Comparison of ENCODE assay signal across 18 cellular contexts in the genomic region with DNA sequence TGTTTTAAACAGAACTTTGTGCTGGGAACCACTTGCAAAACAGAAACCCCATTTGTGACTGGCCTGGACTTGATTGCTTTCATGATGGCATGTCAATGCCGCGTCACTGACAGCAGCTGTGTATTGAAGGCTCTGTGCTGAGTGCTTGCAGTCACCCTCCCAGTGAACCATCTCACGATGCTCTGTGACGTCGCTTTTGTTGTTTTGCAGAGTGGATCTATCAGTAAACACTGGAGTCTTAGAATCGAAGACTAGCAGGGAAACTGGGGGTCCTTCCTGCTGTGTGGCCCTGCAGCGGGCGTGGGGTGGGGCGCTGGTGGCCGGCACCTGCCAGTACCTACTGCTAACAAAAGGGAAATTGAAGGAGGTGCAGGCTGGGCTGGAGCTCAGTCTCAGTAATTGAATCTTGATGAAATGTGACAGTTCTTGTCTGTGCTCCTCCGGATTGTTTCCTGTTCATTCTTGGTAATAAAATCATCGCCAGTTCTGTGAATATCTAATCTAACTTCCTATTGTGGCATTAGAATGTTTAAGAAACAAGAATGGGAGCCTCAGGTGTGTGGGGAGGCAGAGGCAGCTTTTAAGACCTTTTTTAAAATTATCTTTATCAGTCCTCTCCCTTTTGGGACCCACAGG. TPM values are rescaled to one million over a fixed set of nuclear protein-coding genes. Genes with fewer than 3 reads are reported as not detected.
DNase-seq lines count a peak whose midpoint lies in the region; ATAC-seq and TF ChIP-seq lines count a peak whose summit lies in the region.
"Had no signal": no experiment of that assay in that cellular context is flagged by ENCODE, and none has a peak within 500 bp of the region (broad histone marks: within the 10 kb centered on the region; RNA-seq: fewer than 3 reads in every experiment).

No MANE protein-coding gene starts in this region.

- ATAC-seq in left lobe of liver = no peak
- ATAC-seq in heart right ventricle = no peak
- ATAC-seq in HG03521 (IDR thresholded peaks at IDR 0.05; ENCODE audit: unreplicated experiment) = no peak
- ATAC-seq: activated CD4-positive, alpha-beta T cell treated with anti-CD3 and anti-CD28 coated beads for 36 hours had no signal

- no peak for DNase-seq in T-helper 2 cell treated with Interferon-gamma antibody and Interleukin-4, amounts not matched to agents 5 μg/mL and 100 μg/mL, for 36 hours (ENCODE audit: low spot score)
- DNase-seq in T-helper 2 cell = no peak
- peak; percentile 76 to 83 for DNase-seq in SHP77 (lab: John Stamatoyannopoulos, UW)
- DNase-seq in fibroblast of villous mesenchyme (ENCODE audit: low read depth) = peak; percentile 21
- peak; percentile 37 for DNase-seq in superior temporal gyrus (ENCODE audit: extremely low spot score)
- no peak for DNase-seq in left lobe of liver (ENCODE audit: low spot score)
- no peak for DNase-seq in heart right ventricle
- DNase-seq: ACHN; activated CD4-positive, alpha-beta T cell treated with anti-CD3 and anti-CD28 coated beads for 36 hours; activated T-cell treated with anti-CD3 and anti-CD28 coated beads, Interleukin-2, amount 50 U/mL, for 24 hours; kidney glomerular epithelial cell; NCI-H1105 treated with DMSO at 0.1 percent for 48 hours had no signal

- H3K36me3 Mint-ChIP-seq in T-helper 2 cell treated with Interferon-gamma antibody and Interleukin-4, amounts not matched to agents 5 μg/mL and 100 μg/mL, for 36 hours (ENCODE audit: low read depth) = peaks cover 40% of the 10 kb centered on the region

- H3K4me3 Mint-ChIP-seq in T-helper 2 cell treated with Interferon-gamma antibody and Interleukin-4, amounts not matched to agents 5 μg/mL and 100 μg/mL, for 36 hours = peak overlapping the region; percentile 39
- H3K4me3 Mint-ChIP-seq: activated CD4-positive, alpha-beta T cell treated with anti-CD3 and anti-CD28 coated beads for 36 hours; activated T-cell treated with anti-CD3 and anti-CD28 coated beads, Interleukin-2, amount 50 U/mL, for 24 hours; central memory CD8-positive, alpha-beta T cell had no signal

- H3K27me3 ChIP-seq in heart right ventricle = no peaks in the 10 kb centered on the region
- H3K27me3 ChIP-seq: suprapubic skin had no signal

- H3K9me3 ChIP-seq in heart right ventricle = peaks cover 0 to 16% (median 8%) of the 10 kb centered on the region in 11 donors
- H3K9me3 ChIP-seq: prostate gland, suprapubic skin had no signal

- H3K4me3 ChIP-seq in fibroblast of villous mesenchyme (ENCODE audit: low read depth, low read length) (no peak overlapping the region), heart right ventricle (no peak overlapping the region)
- H3K4me3 ChIP-seq: prostate gland, suprapubic skin had no signal

- peaks cover 17% of the 10 kb centered on the region for H3K9me3 Mint-ChIP-seq in T-helper 2 cell treated with Interferon-gamma antibody and Interleukin-4, amounts not matched to agents 5 μg/mL and 100 μg/mL, for 36 hours

- peaks cover 0 to 60% (median 17%) of the 10 kb centered on the region in 9 donors for H3K36me3 ChIP-seq in heart right ventricle
- H3K36me3 ChIP-seq: prostate gland had no signal

- peak overlapping the region; percentile 72 for H3K27ac Mint-ChIP-seq in T-helper 2 cell treated with Interferon-gamma antibody and Interleukin-4, amounts not matched to agents 5 μg/mL and 100 μg/mL, for 36 hours
- H3K27ac Mint-ChIP-seq: activated CD4-positive, alpha-beta T cell treated with anti-CD3 and anti-CD28 coated beads for 36 hours; activated T-cell treated with anti-CD3 and anti-CD28 coated beads, Interleukin-2, amount 50 U/mL, for 24 hours had no signal

- no peak for TF ChIP-seq CTCF in fibroblast of villous mesenchyme (IDR thresholded peaks at IDR 0.05; ENCODE audit: insufficient read depth, low read depth, low read length)
- no peak for TF ChIP-seq CTCF in heart right ventricle (IDR thresholded peaks at IDR 0.05)

- no peak overlapping the region for H3K27ac ChIP-seq in heart right ventricle
- H3K27ac ChIP-seq: KMS-11, prostate gland, suprapubic skin had no signal

- intact Hi-C loops in heart right ventricle (cut with DNase I) = no loop called here

- H3K4me1 ChIP-seq in heart right ventricle = peaks cover 0 to 38% (median 22%) of the 10 kb centered on the region in 9 donors
- H3K4me1 ChIP-seq: prostate gland, suprapubic skin had no signal

- H3K27me3 Mint-ChIP-seq in T-helper 2 cell treated with Interferon-gamma antibody and Interleukin-4, amounts not matched to agents 5 μg/mL and 100 μg/mL, for 36 hours (ENCODE audit: low read depth) = no peaks in the 10 kb centered on the region
- H3K27me3 Mint-ChIP-seq: central memory CD8-positive, alpha-beta T cell had no signal

- WGBS in heart right ventricle, 2 donors = 77 to 86% methylated on average over 12 of the region's 12 CpGs

- peaks cover 28% of the 10 kb centered on the region for H3K4me1 Mint-ChIP-seq in T-helper 2 cell treated with Interferon-gamma antibody and Interleukin-4, amounts not matched to agents 5 μg/mL and 100 μg/mL, for 36 hours (ENCODE audit: low read depth)
- H3K4me1 Mint-ChIP-seq: activated CD4-positive, alpha-beta T cell treated with anti-CD3 and anti-CD28 coated beads for 36 hours had no signal

RNA-seq across cellular contexts. Expression of gene PARVG, which starts 50.5 kb away (rescaled TPM):
- total RNA-seq in fibroblast of villous mesenchyme = not detected in 2 replicates
- 3.9 TPM for total RNA-seq in left lobe of liver
- total RNA-seq in heart right ventricle = 10 to 100 TPM in 1 of 10 donors, 1 to 10 TPM in 8, under 1 TPM in 1; 0.90 to 16.2 (median 1.9) TPM
- polyA plus RNA-seq in heart right ventricle = 1 to 10 TPM; 3.2 to 5.4 TPM
- total RNA-seq: G401 had no signal

Comparison
In these comparisons a context has a peak if more than half of its experiments do, and no peak if none do; other contexts are left out.
1. DNase-seq: peak in SHP77 (2 of 2), fibroblast of villous mesenchyme (single experiment) and superior temporal gyrus (single experiment); none in T-helper 2 cell treated with Interferon-gamma antibody and Interleukin-4, amounts not matched to agents 5 μg/mL and 100 μg/mL, for 36 hours (single experiment), T-helper 2 cell (0 of 5), left lobe of liver (single experiment) and heart right ventricle (0 of 2).